Comparison of ENCODE assay signal across 8 cellular contexts in the genomic region with DNA sequence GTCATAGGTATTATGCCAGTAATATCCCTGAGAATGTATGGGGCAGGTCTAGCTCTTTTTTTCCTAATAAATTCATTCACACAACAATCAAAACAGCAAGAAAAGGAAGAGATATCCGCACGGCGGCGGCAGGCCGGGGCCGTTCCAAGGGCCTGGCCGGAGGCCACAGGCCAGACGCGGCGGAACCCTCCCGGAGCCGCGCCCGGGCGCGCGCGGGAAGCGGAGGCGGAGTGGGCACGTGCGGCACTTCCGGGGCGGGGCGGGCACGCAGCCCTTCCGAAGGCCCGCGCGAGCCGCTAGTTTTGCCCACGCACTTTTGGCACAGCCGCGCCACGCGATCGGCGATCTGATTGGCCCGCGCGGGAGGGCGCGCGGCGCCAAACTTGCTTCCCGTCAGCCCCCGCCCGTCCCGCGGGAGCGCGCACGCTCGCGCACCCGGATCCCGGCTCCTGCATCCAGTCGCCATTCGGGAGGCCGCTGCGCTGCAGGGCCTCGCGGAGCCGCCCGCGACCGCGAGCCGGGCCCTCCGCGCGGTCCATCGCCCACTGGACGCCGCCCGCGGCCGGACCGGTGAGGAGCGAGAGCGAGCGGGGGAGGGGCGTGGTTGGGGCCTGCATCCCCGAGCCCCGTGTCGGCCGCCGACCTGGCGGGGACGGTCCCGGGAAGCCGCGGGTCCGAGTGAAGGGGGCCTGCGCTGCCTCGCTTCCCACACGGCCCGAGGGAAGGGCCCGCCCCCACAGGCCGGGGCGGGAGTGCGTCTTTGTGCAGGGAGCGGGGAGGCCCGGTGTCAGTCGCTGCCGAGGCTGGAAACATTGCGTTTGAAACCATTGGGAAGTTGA. TPM values are rescaled to one million over a fixed set of nuclear protein-coding genes. Genes with fewer than 3 reads are reported as not detected.
DNase-seq lines count a peak whose midpoint lies in the region; ATAC-seq, FAIRE-seq and TF ChIP-seq lines count a peak whose summit lies in the region.

A gene with protein sequence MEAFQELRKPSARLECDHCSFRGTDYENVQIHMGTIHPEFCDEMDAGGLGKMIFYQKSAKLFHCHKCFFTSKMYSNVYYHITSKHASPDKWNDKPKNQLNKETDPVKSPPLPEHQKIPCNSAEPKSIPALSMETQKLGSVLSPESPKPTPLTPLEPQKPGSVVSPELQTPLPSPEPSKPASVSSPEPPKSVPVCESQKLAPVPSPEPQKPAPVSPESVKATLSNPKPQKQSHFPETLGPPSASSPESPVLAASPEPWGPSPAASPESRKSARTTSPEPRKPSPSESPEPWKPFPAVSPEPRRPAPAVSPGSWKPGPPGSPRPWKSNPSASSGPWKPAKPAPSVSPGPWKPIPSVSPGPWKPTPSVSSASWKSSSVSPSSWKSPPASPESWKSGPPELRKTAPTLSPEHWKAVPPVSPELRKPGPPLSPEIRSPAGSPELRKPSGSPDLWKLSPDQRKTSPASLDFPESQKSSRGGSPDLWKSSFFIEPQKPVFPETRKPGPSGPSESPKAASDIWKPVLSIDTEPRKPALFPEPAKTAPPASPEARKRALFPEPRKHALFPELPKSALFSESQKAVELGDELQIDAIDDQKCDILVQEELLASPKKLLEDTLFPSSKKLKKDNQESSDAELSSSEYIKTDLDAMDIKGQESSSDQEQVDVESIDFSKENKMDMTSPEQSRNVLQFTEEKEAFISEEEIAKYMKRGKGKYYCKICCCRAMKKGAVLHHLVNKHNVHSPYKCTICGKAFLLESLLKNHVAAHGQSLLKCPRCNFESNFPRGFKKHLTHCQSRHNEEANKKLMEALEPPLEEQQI (plus strand): TSS at position 430 of the 839 bp plus-strand sequence. CDS start 9,340 bp downstream, outside the sequence.

- H2AK5ac ChIP-seq in H1 (ENCODE audit: low read depth, low read length) (no peak within 1 kb of the TSS), mesenchymal stem cell (ENCODE audit: low read length, severe bottlenecking) (no peak within 1 kb of the TSS)

- POLR2A ChIA-PET in Caco-2 (lab: Charles Lee), result no interaction called here
- POLR2A ChIA-PET in H1 (lab: Charles Lee; ENCODE audit: partially characterized antibody), result interaction anchor here (0.9 to 7.8 kb wide), 5 partner anchors 10 to 33 kb away, joined by 3 to 51 read pairs (median 4); a partner anchor contains a TSS

- peaks cover 4% of the 10 kb centered on the region; the same call in 1 of the 2 replicates for H3K23me2 ChIP-seq in H1 (ENCODE audit: low read depth, low read length)

- CTCF ChIA-PET in Caco-2 (lab: Charles Lee), result interaction anchor here (0.6 kb wide), 1 partner anchor 72 kb away, joined by 3 read pairs; no protein-coding TSS in a partner anchor
- CTCF ChIA-PET in activated CD8-positive, alpha-beta memory T cell treated with anti-CD3 and anti-CD28 coated beads, Interleukin-2, amount 10 ng/mL, durations not matched to agents 7 days and 5 days (lab: Charles Lee), result interaction anchor here (0.9 kb wide), 1 partner anchor 32 kb away, joined by 5 read pairs; no protein-coding TSS in a partner anchor
- CTCF ChIA-PET in H1 (lab: Charles Lee; ENCODE audit: partially characterized antibody), result interaction anchor here (0.7 to 1.8 kb wide), 3 partner anchors 13 to 27 kb away, joined by 3 to 7 read pairs (median 3); no protein-coding TSS in a partner anchor

- H3K4ac ChIP-seq in H1 (replicated peaks; ENCODE audit: insufficient read length, low read depth, low read length) (peak within 1 kb of the TSS; percentile 75), mesenchymal stem cell (ENCODE audit: low read depth in 1 of 2, low read length in 2 of 2) (peak within 1 kb of the TSS; percentile 94 to 97)

- intact Hi-C loops in Caco-2 (cut with micrococcal nuclease; ENCODE audit: unreplicated experiment), result loop anchor here (2.0 kb wide), 1 partner anchor 33 kb away; a partner anchor contains a TSS

- peak within 1 kb of the TSS; percentile 98 for H3K9ac ChIP-seq in NT2/D1 (ENCODE audit: insufficient read length, low read depth)
- H3K9ac ChIP-seq in H1 (replicated peaks in 1 of 4; ENCODE audit: extremely low read depth in 1 of 4, low read depth in 3 of 4, low read length in 3 of 4), result peak within 1 kb of the TSS; percentile 63 to 99 (median 88)
- H3K9ac ChIP-seq in mesenchymal stem cell (ENCODE audit: low read length), result peak within 1 kb of the TSS; percentile 94

- no peaks in the 10 kb centered on the region for H3K9me3 Mint-ChIP-seq in Caco-2 (ENCODE audit: unreplicated experiment)
- H3K9me3 Mint-ChIP-seq in activated CD8-positive, alpha-beta memory T cell treated with anti-CD3 and anti-CD28 coated beads, Interleukin-2, amount 10 ng/mL, durations not matched to agents 7 days and 5 days (ENCODE audit: low read depth), result no peaks in the 10 kb centered on the region

- TF ChIP-seq RAD21 in H1 (IDR thresholded peaks at IDR 0.05 in 1 of 2, conservative IDR thresholded peaks at IDR 0.05 in 1 of 2; ENCODE audit: low read depth in 2 of 2, low read length in 2 of 2), result no peak; a peak in 1 of 4 replicates

- peak within 1 kb of the TSS; percentile 1 for H3K56ac ChIP-seq in H1 (replicated peaks; ENCODE audit: insufficient read length, low read depth, low read length)

- H3K4me1 Mint-ChIP-seq in Caco-2 (ENCODE audit: low read depth, unreplicated experiment), result peaks cover 22% of the 10 kb centered on the region
- H3K4me1 Mint-ChIP-seq in activated CD8-positive, alpha-beta memory T cell treated with anti-CD3 and anti-CD28 coated beads, Interleukin-2, amount 10 ng/mL, durations not matched to agents 7 days and 5 days, result peaks cover 47% of the 10 kb centered on the region

- H3K36me3 ChIP-seq in Caco-2 (ENCODE audit: control insufficient read depth, insufficient read depth, low read length) (no peaks in the 10 kb centered on the region), NT2/D1 (ENCODE audit: insufficient read depth, insufficient read length, low read length) (peaks cover 14% of the 10 kb centered on the region), H1 (ENCODE audit: control insufficient read depth in 2 of 4, insufficient read depth in 4 of 4, low read length in 3 of 4) (peaks cover 0 to 3% (median 0%) of the 10 kb centered on the region in 4 experiments; a peak in 1 of 8 replicates), mesenchymal stem cell (ENCODE audit: control insufficient read depth in 1 of 2, insufficient read depth in 2 of 2, low read depth in 1 of 2, low read length in 2 of 2) (peaks cover 0 to 4% of the 10 kb centered on the region in 2 experiments)

- H3K27me3 Mint-ChIP-seq in Caco-2 (ENCODE audit: insufficient read depth, unreplicated experiment), result no peaks in the 10 kb centered on the region
- H3K27me3 Mint-ChIP-seq in activated CD8-positive, alpha-beta memory T cell treated with anti-CD3 and anti-CD28 coated beads, Interleukin-2, amount 10 ng/mL, durations not matched to agents 7 days and 5 days, result no peaks in the 10 kb centered on the region

- DNase-seq in Caco-2, result peak; percentile 96 to 98
- peak; percentile 84 for DNase-seq in HTR-8/SVneo (ENCODE audit: insufficient read length, low spot score)
- peak; percentile 84 for DNase-seq in NT2/D1 (ENCODE audit: low read depth, low spot score)
- DNase-seq in activated CD8-positive, alpha-beta memory T cell treated with anti-CD3 and anti-CD28 coated beads, Interleukin-2, amount 10 ng/mL, durations not matched to agents 7 days and 5 days, result peak; percentile 95
- DNase-seq in H1 (ENCODE audit: low read depth in 1 of 2, low spot score in 2 of 2), result peak; percentile 59 to 92
- DNase-seq in mesenchymal stem cell, result peak; percentile 94
- peak; percentile 85 for DNase-seq in stimulated activated CD8-positive, alpha-beta memory T cell treated with anti-CD3 and anti-CD28 coated beads, Interleukin-12 subunit alpha, Interleukin-12 subunit beta, amount 100 ng/mL, for 24 hours (ENCODE audit: extremely low read depth)

- H3K23ac ChIP-seq in H1 (ENCODE audit: insufficient read length) (no peak within 1 kb of the TSS), mesenchymal stem cell (ENCODE audit: low read length in 2 of 2) (peak within 1 kb of the TSS in 1 of 2 experiments; percentile 96)

- H4K5ac ChIP-seq in H1 (ENCODE audit: insufficient read length, low read depth, low read length), result peak within 1 kb of the TSS; percentile 64

- H2BK20ac ChIP-seq in H1 (ENCODE audit: low read length), result no peak within 1 kb of the TSS

- H2BK120ac ChIP-seq in H1 (replicated peaks; ENCODE audit: low read depth, low read length), result peak within 1 kb of the TSS; percentile 61
- H2BK120ac ChIP-seq in mesenchymal stem cell (ENCODE audit: low read depth, low read length), result peak within 1 kb of the TSS; percentile 94

- peaks cover 4 to 48% of the 10 kb centered on the region in 2 experiments for H3K79me2 ChIP-seq in H1 (ENCODE audit: control insufficient read depth in 1 of 2, insufficient read depth in 2 of 2, low read length in 2 of 2)

- H3K79me1 ChIP-seq in H1 (ENCODE audit: low read depth, low read length), result peaks cover 2% of the 10 kb centered on the region; the same call in 1 of the 2 replicates
- H3K79me1 ChIP-seq in mesenchymal stem cell (replicated peaks; ENCODE audit: low read length, poor library complexity, severe bottlenecking), result no peaks in the 10 kb centered on the region

- TF ChIP-seq EP300 in H1 (IDR thresholded peaks at IDR 0.05; ENCODE audit: borderline replicate concordance in 1 of 2, low read depth in 2 of 2, low read length in 2 of 2), result 0 out of 3 replicates have a peak, but pooled peaks of 1 of the 2 experiments have one; percentile 3

- H3K4me2 ChIP-seq in H1 (ENCODE audit: insufficient read depth in 1 of 2, low read depth in 2 of 2, low read length in 2 of 2) (peak within 1 kb of the TSS; percentile 75 to 79), mesenchymal stem cell (ENCODE audit: low read length, poor library complexity, severe bottlenecking) (peak within 1 kb of the TSS; percentile 71)

- H3K36me3 Mint-ChIP-seq in Caco-2 (ENCODE audit: insufficient read depth, unreplicated experiment), result peaks cover 12% of the 10 kb centered on the region
- peaks cover 14% of the 10 kb centered on the region for H3K36me3 Mint-ChIP-seq in activated CD8-positive, alpha-beta memory T cell treated with anti-CD3 and anti-CD28 coated beads, Interleukin-2, amount 10 ng/mL, durations not matched to agents 7 days and 5 days

- FAIRE-seq in HTR-8/SVneo (lab: Jason Lieb, UNC) (peak; percentile 85), H1 (lab: Jason Lieb, UNC) (no peak)

- H4K20me1 ChIP-seq in H1 (replicated peaks in 1 of 2; ENCODE audit: control insufficient read depth in 1 of 2, insufficient read depth in 2 of 2, low read length in 2 of 2), result peaks cover 0 to 4% of the 10 kb centered on the region in 2 experiments

- BruUV-seq in Caco-2 (replicated peaks; lab: Mats Ljungman, UMichigan), result no TSS peak

- H2BK15ac ChIP-seq in H1 (ENCODE audit: low read length) (no peak within 1 kb of the TSS), mesenchymal stem cell (ENCODE audit: low read depth, poor library complexity, severe bottlenecking) (peak within 1 kb of the TSS; percentile 52)

- H3K27ac ChIP-seq in H1 (ENCODE audit: low read depth, low read length), result peak within 1 kb of the TSS; percentile 82
- peak within 1 kb of the TSS; percentile 79 for H3K27ac ChIP-seq in mesenchymal stem cell (ENCODE audit: low read length, poor library complexity, severe bottlenecking)

- no peak within 1 kb of the TSS for H3K14ac ChIP-seq in H1 (ENCODE audit: insufficient read length)
- peak within 1 kb of the TSS in 1 of 2 experiments; percentile 98 for H3K14ac ChIP-seq in mesenchymal stem cell (ENCODE audit: low read length in 2 of 2)

- H2BK12ac ChIP-seq in H1 (ENCODE audit: low read depth, low read length) (no peak within 1 kb of the TSS), mesenchymal stem cell (ENCODE audit: low read length in 2 of 2) (peak within 1 kb of the TSS in 1 of 2 experiments; percentile 11)

- H4K91ac ChIP-seq in H1 (replicated peaks; ENCODE audit: insufficient read length, low read length), result peak within 1 kb of the TSS; percentile 59
- H4K91ac ChIP-seq in mesenchymal stem cell (ENCODE audit: low read length), result peak within 1 kb of the TSS; percentile 100

- H3K4me3 Mint-ChIP-seq in Caco-2 (ENCODE audit: unreplicated experiment), result peak within 1 kb of the TSS; percentile 88
- H3K4me3 Mint-ChIP-seq in activated CD8-positive, alpha-beta memory T cell treated with anti-CD3 and anti-CD28 coated beads, Interleukin-2, amount 10 ng/mL, durations not matched to agents 7 days and 5 days, result peak within 1 kb of the TSS; percentile 84

- H3K27me3 ChIP-seq in Caco-2 (replicated peaks; ENCODE audit: control insufficient read depth, insufficient read depth, low read length) (no peaks in the 10 kb centered on the region), NT2/D1 (ENCODE audit: insufficient read depth, insufficient read length) (no peaks in the 10 kb centered on the region), H1 (replicated peaks in 1 of 4; ENCODE audit: control insufficient read depth in 3 of 4, extremely low read depth in 1 of 4, insufficient read depth in 3 of 4, low read length in 3 of 4) (no peaks in the 10 kb centered on the region), mesenchymal stem cell (ENCODE audit: control insufficient read depth in 1 of 2, insufficient read depth in 1 of 2, low read length in 2 of 2) (no peaks in the 10 kb centered on the region)

- H3K4me1 ChIP-seq in Caco-2 (peaks cover 4% of the 10 kb centered on the region; the same call in 1 of the 2 replicates), NT2/D1 (ENCODE audit: insufficient read depth, insufficient read length) (peaks cover 2% of the 10 kb centered on the region), H1 (replicated peaks in 1 of 4; ENCODE audit: control insufficient read depth in 3 of 4, insufficient read depth in 4 of 4, low read length in 3 of 4) (0 out of 7 replicates have a peak, but pooled peaks cover 0 to 3% (median 0%) of the 10 kb centered on the region in 4 experiments), mesenchymal stem cell (ENCODE audit: control insufficient read depth, insufficient read depth, low read depth, low read length) (peaks cover 11% of the 10 kb centered on the region)

- WGBS in H1 (ENCODE audit: extremely low coverage in 1 of 2, insufficient coverage in 1 of 2, insufficient read length in 1 of 2, insufficient replicate concordance in 2 of 2, low coverage in 1 of 2, low lambda C conversion rate in 2 of 2, missing lambda C conversion rate in 1 of 2), 2 experiments, result 2% methylated on average over 57 of the region's 107 CpGs; no CpG with 5 or more reads in 1 of the 2 experiments
- 0% methylated on average over 79 of the region's 107 CpGs for whole genome bisulfite sequencing in mesenchymal stem cell

- H3K27ac Mint-ChIP-seq in Caco-2 (ENCODE audit: unreplicated experiment), result peak within 1 kb of the TSS; percentile 87
- peak within 1 kb of the TSS; percentile 90 for H3K27ac Mint-ChIP-seq in activated CD8-positive, alpha-beta memory T cell treated with anti-CD3 and anti-CD28 coated beads, Interleukin-2, amount 10 ng/mL, durations not matched to agents 7 days and 5 days

- H3K18ac ChIP-seq in H1 (ENCODE audit: extremely low read depth, low read length) (0 out of 2 replicates have a peak within 1 kb of the TSS, but pooled peaks have one; percentile 10), mesenchymal stem cell (ENCODE audit: low read depth in 1 of 2, low read length in 2 of 2) (peak within 1 kb of the TSS; percentile 96 to 99)

- H4K8ac ChIP-seq in H1 (ENCODE audit: extremely low read depth, insufficient read depth, low read length), result peak within 1 kb of the TSS; percentile 95
- H4K8ac ChIP-seq in mesenchymal stem cell (ENCODE audit: low read length), result peak within 1 kb of the TSS; percentile 99

- no peaks in the 10 kb centered on the region for H3K9me3 ChIP-seq in Caco-2
- no peaks in the 10 kb centered on the region for H3K9me3 ChIP-seq in NT2/D1 (ENCODE audit: insufficient read depth, low read length)
- no peaks in the 10 kb centered on the region for H3K9me3 ChIP-seq in H1 (ENCODE audit: insufficient read depth in 2 of 2, low read depth in 1 of 2, low read length in 1 of 2)
- no peaks in the 10 kb centered on the region for H3K9me3 ChIP-seq in mesenchymal stem cell (ENCODE audit: control insufficient read depth, low read length)

- no peak for TF ChIP-seq CTCF in Caco-2 (IDR thresholded peaks at IDR 0.05; ENCODE audit: insufficient read depth in 1 of 2, low read depth in 1 of 2, low read length in 1 of 2, severe bottlenecking in 1 of 2, unreplicated experiment in 1 of 2)
- peak in 1 of 3 experiments; percentile 3; a peak in 2 of 4 replicates for TF ChIP-seq CTCF in H1 (IDR thresholded peaks at IDR 0.05; ENCODE audit: control extremely low read depth in 1 of 3, insufficient read depth in 1 of 3, low read depth in 1 of 3, low read length in 3 of 3)

- peak; percentile 86 for ATAC-seq in GM21381 (IDR thresholded peaks at IDR 0.05; ENCODE audit: unreplicated experiment)
- peak; percentile 92 for ATAC-seq in activated CD8-positive, alpha-beta memory T cell treated with anti-CD3 and anti-CD28 coated beads, Interleukin-2, amount 10 ng/mL, durations not matched to agents 7 days and 5 days

- TF ChIP-seq POLR2A in H1 (IDR thresholded peaks at IDR 0.05; ENCODE audit: control extremely low read depth in 1 of 2, low read depth in 2 of 2, low read length in 2 of 2), result peak in 1 of 2 experiments; percentile 92; a peak in 2 of 3 replicates

- H3K4me3 ChIP-seq in Caco-2 (ENCODE audit: low read depth, low read length), result peak within 1 kb of the TSS; percentile 68
- peak within 1 kb of the TSS; percentile 73 for H3K4me3 ChIP-seq in NT2/D1 (ENCODE audit: insufficient read length, low read depth)
- H3K4me3 ChIP-seq in H1 (ENCODE audit: extremely low read depth in 1 of 4, insufficient read depth in 2 of 4, low read depth in 3 of 4, low read length in 4 of 4), result peak within 1 kb of the TSS; percentile 72 to 83 (median 76)
- peak within 1 kb of the TSS; percentile 91 to 98 for H3K4me3 ChIP-seq in mesenchymal stem cell (ENCODE audit: insufficient read depth in 1 of 2, low read depth in 1 of 2, low read length in 2 of 2)

- H2BK5ac ChIP-seq in H1 (ENCODE audit: low read depth, low read length) (no peak within 1 kb of the TSS), mesenchymal stem cell (ENCODE audit: low read depth, low read length, poor library complexity, severe bottlenecking) (peak within 1 kb of the TSS; percentile 97)

- H2AFZ ChIP-seq in H1 (ENCODE audit: low read length), result no peak within 1 kb of the TSS
- H2AFZ ChIP-seq in mesenchymal stem cell (ENCODE audit: low read depth, low read length), result peak within 1 kb of the TSS; percentile 58

RNA-seq across cellular contexts. Expression of the gene that starts here (rescaled TPM):
- 39.6 and 42.1 TPM in 2 replicates for total RNA-seq in Caco-2 (2022)
- 10 to 100 TPM; 34.1 to 37.0 TPM for total RNA-seq in activated CD8-positive, alpha-beta memory T cell treated with anti-CD3 and anti-CD28 coated beads, Interleukin-2, amount 10 ng/mL, durations not matched to agents 7 days and 5 days
- 40.6 and 41.9 TPM in 2 replicates for total RNA-seq in H1 (2021; fragmentation: NEBNext Ultra II Directional; extraction: Animal tissue kit (Norgen Biotek cat#: 25700))
- 26.8 and 27.1 TPM in 2 replicates for polyA plus RNA-seq in H1 (2011; rRNA removed)
- 19.1 TPM for polyA plus RNA-seq in H1 (2011; cell fraction: cytosol; rRNA removed)
- 34.3 TPM for polyA plus RNA-seq in H1 (2011; cell fraction: nucleus; rRNA removed)
- polyA plus RNA-seq in H1 (2012, experiment 1 of 2), result 19.7 to 29.1 TPM (median 24.3 TPM) in 4 replicates
- 16.1 TPM for polyA plus RNA-seq in H1 (2012, experiment 2 of 2)
- polyA plus RNA-seq in H1 (2013, experiment 1 of 2), result 39.6 TPM
- polyA plus RNA-seq in H1 (2013, experiment 2 of 2), result 42.1 TPM
- 13.3 and 14.8 TPM in 2 replicates for polyA minus RNA-seq in H1 (2011; rRNA and poly(A)+ RNA removed)
- polyA minus RNA-seq in H1 (2011; cell fraction: cytosol; rRNA and poly(A)+ RNA removed), result 33.0 TPM
- 28.7 TPM for polyA minus RNA-seq in H1 (2011; cell fraction: nucleus; rRNA and poly(A)+ RNA removed)
- polyA plus RNA-seq in mesenchymal stem cell (2013, experiment 1 of 2), result 26.3 TPM
- 26.1 TPM for polyA plus RNA-seq in mesenchymal stem cell (2013, experiment 2 of 2)

Comparison
In these comparisons a context has a peak if more than half of its experiments do, and no peak if none do; other contexts are left out.
1. Peak in every context shown above with its lines: DNase-seq, ATAC-seq, H3K4me3 ChIP-seq and H3K27ac ChIP-seq.